In the genomic region with DNA sequence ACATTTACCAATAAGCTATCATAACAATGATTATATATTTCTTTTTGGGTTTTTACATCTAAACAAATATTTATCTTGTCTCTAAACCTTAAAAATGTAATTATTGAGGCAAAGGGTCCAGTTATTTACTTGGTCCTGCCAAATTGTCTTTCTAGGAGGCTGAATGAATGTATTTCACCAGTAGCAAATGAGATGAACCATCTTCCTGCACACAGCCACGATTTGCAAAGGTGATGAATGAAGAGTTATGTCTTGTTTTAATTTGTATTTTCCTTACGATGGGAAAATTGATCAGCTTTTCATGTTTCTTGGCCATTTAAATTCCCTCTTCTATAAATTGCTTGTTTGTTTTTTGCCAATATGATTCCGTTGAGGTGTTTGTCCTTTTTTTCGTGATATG, we compare ENCODE assay signal across 9 cellular contexts. TPM values are rescaled to one million over a fixed set of nuclear protein-coding genes. Genes with fewer than 3 reads are reported as not detected.
DNase-seq lines count a peak whose midpoint lies in the region; ATAC-seq, FAIRE-seq and TF ChIP-seq lines count a peak whose summit lies in the region.
"Had no signal": no experiment of that assay in that cellular context is flagged by ENCODE, and none has a peak within 500 bp of the region (broad histone marks: within the 10 kb centered on the region; RNA-seq: fewer than 3 reads in every experiment).

No MANE protein-coding gene starts in this region.

- H3F3A ChIP-seq in SU-DHL-6 (ENCODE audit: insufficient read depth) (peaks cover 32% of the 10 kb centered on the region), smooth muscle cell (ENCODE audit: low read depth) (no peaks in the 10 kb centered on the region)

- no peak for TF ChIP-seq POLR2A in GM12892 (IDR thresholded peaks at IDR 0.05; ENCODE audit: low read depth, low read length)

- H3K27me3 ChIP-seq in SU-DHL-6 (ENCODE audit: low read length) (no peaks in the 10 kb centered on the region), smooth muscle cell (ENCODE audit: low read depth) (no peaks in the 10 kb centered on the region)

- no peak overlapping the region for H2AFZ ChIP-seq in SU-DHL-6 (ENCODE audit: low read depth, low read length, severe bottlenecking)
- no peak overlapping the region for H2AFZ ChIP-seq in smooth muscle cell (ENCODE audit: low read depth)

- H3K4me1 ChIP-seq in smooth muscle cell (ENCODE audit: low read depth), result no peaks in the 10 kb centered on the region

- peak overlapping the region; percentile 99 for H3K4me2 ChIP-seq in SU-DHL-6 (ENCODE audit: low read depth, low read length, poor library complexity, severe bottlenecking)
- H3K4me2 ChIP-seq in smooth muscle cell, result peak overlapping the region; percentile 48

- no peak for ATAC-seq in GM19397 (IDR thresholded peaks at IDR 0.05; ENCODE audit: unreplicated experiment)
- ATAC-seq in HG03108 (IDR thresholded peaks at IDR 0.05; ENCODE audit: unreplicated experiment), result no peak

- H3K27ac ChIP-seq in SU-DHL-6 (ENCODE audit: low read depth, low read length) (peak overlapping the region; percentile 92), smooth muscle cell (ENCODE audit: low read depth) (no peak overlapping the region)

- H3K79me2 ChIP-seq in SU-DHL-6 (ENCODE audit: insufficient read depth, low read length) (peaks cover 60% of the 10 kb centered on the region), smooth muscle cell (ENCODE audit: low read depth) (no peaks in the 10 kb centered on the region)

- TF ChIP-seq CTCF in SU-DHL-6 (IDR thresholded peaks at IDR 0.05; ENCODE audit: insufficient read depth, low read length, poor library complexity, severe bottlenecking) (no peak), fibroblast of mammary gland (conservative IDR thresholded peaks at IDR 0.05; ENCODE audit: control insufficient read depth, insufficient read depth, low read depth, low read length) (no peak), smooth muscle cell (IDR thresholded peaks at IDR 0.05; ENCODE audit: borderline replicate concordance, insufficient read depth, poor library complexity, severe bottlenecking) (no peak)

- H3K9me3 ChIP-seq in SU-DHL-6 (ENCODE audit: insufficient read depth, low read length) (no peaks in the 10 kb centered on the region), smooth muscle cell (replicated peaks; ENCODE audit: low read depth) (no peaks in the 10 kb centered on the region)

- peak; percentile 53 for FAIRE-seq in GM12892 (lab: Jason Lieb, UNC)

- WGBS in smooth muscle cell (ENCODE audit: low lambda C conversion rate), result 94% methylated on average over 4 of the region's 4 CpGs

- DNase-seq in GM12892 (ENCODE audit: insufficient read length) (no peak), fibroblast of mammary gland (ENCODE audit: low read depth) (no peak), smooth muscle cell (lab: John Stamatoyannopoulos, UW; ENCODE audit: unreplicated experiment) (no peak), D341Med (ENCODE audit: low spot score) (no peak), kidney tubule cell (ENCODE audit: low spot score) (no peak)
- DNase-seq: NCI-H2107 had no signal

- H3K9me2 ChIP-seq in SU-DHL-6 (replicated peaks; ENCODE audit: insufficient read depth, low read length), result no peaks in the 10 kb centered on the region

- H3K36me3 ChIP-seq in SU-DHL-6 (ENCODE audit: low read length) (peaks cover 8% of the 10 kb centered on the region), smooth muscle cell (ENCODE audit: low read depth) (no peaks in the 10 kb centered on the region)

- H4K20me1 ChIP-seq in SU-DHL-6 (ENCODE audit: low read depth, low read length), result no peaks in the 10 kb centered on the region
- H4K20me1 ChIP-seq in smooth muscle cell (ENCODE audit: low read depth), result no peaks in the 10 kb centered on the region

- H3K4me3 ChIP-seq in SU-DHL-6 (ENCODE audit: insufficient read depth, low read length, poor library complexity, severe bottlenecking) (peak overlapping the region; percentile 77), fibroblast of mammary gland (ENCODE audit: control insufficient read depth, low read depth, low read length) (peak overlapping the region; percentile 85), smooth muscle cell (peak overlapping the region; percentile 48)

- peak overlapping the region; percentile 52 for H3K9ac ChIP-seq in SU-DHL-6 (ENCODE audit: low read length)
- no peak overlapping the region for H3K9ac ChIP-seq in smooth muscle cell (ENCODE audit: low read depth)

RNA-seq across cellular contexts. Expression of a gene that starts 1.4 kb away (rescaled TPM):
- polyA plus RNA-seq in GM12892 (2012; ENCODE audit: missing spikeins), result 228 TPM
- total RNA-seq in smooth muscle cell, result 14.6 and 15.5 TPM in 2 replicates
- 9.5 and 14.7 TPM in 2 replicates for polyA plus RNA-seq in smooth muscle cell
